4 cellular contexts compared by ENCODE assay signal in the genomic region with DNA sequence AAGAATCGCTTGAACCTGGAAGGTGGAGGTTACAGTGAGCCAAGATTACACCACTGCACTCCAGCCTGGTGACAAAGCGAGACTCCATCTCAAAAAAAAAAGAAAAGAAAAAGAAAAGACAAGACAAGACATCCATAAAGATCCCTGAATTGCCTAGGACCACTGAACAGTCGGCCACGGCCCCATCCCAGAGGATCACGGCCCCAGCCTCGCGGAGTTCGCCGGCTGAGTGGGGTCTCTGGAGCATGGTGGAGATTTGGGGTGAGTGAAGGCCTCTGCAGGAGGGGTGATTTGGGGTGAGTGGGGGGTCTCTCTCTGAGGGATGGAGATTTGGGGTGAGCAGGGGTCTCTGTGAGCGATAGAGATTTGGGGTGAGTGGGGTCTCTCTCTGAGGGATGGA. TPM values are rescaled to one million over a fixed set of nuclear protein-coding genes. Genes with fewer than 3 reads are reported as not detected.
"Had no signal": no experiment of that assay in that cellular context is flagged by ENCODE, and none has a peak within 500 bp of the region (broad histone marks: within the 10 kb centered on the region; RNA-seq: fewer than 3 reads in every experiment).

No MANE protein-coding gene starts in this region.

RNA-seq across cellular contexts. Expression of gene CSF2RA, which starts 28.1 kb away (rescaled TPM):
- total RNA-seq: mammary epithelial cell had no signal
- polyA plus RNA-seq: mammary epithelial cell had no signal

RNA-seq across cellular contexts. Expression of gene CRLF2, which starts 28.1 kb away (rescaled TPM):
- total RNA-seq: hepatocyte, mammary epithelial cell had no signal
- polyA plus RNA-seq: hepatocyte, keratinocyte, liver, mammary epithelial cell had no signal
